In the genomic region with DNA sequence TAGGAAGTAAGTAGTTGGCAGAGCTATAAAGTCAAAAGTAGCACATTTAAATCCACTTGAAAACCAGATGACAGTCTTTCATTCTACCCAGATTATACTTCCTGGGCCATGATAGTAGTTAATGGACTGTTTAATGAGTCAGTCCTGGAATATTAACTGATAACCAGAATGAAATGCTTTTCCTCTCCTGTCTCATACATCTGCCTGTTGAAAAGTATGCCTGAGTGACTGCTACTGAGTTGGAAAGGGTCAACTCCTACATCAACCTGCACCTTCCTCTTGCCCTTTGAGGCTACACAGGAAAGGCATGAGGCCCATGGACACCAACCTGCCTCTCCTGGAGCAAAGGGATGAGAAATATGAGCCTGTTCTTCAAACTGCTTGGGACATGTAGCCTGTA, we compare ENCODE assay signal across 26 cellular contexts. TPM values are rescaled to one million over a fixed set of nuclear protein-coding genes. Genes with fewer than 3 reads are reported as not detected.
"Had no signal": no experiment of that assay in that cellular context is flagged by ENCODE, and none has a peak within 500 bp of the region (broad histone marks: within the 10 kb centered on the region; RNA-seq: fewer than 3 reads in every experiment).

No MANE protein-coding gene starts in this region.

- H3K9me3 Mint-ChIP-seq: activated B cell treated with CpG ODN at 0.5 μM for 24 hours; activated CD4-positive, alpha-beta memory T cell treated with anti-CD3 and anti-CD28 coated beads for 36 hours; activated CD4-positive, alpha-beta T cell treated with anti-CD3 and anti-CD28 coated beads, Interleukin-2, amount 10 ng/mL, durations not matched to agents 7 days and 5 days; activated naive CD4-positive, alpha-beta T cell treated with anti-CD3 and anti-CD28 coated beads for 36 hours; activated T-cell treated with anti-CD3 and anti-CD28 coated beads, Interleukin-2, amount 50 U/mL, for 4 hours; activated T-helper 17 cell treated with anti-CD3 and anti-CD28 coated beads, Interleukin-2, amount 50 U/mL, for 72 hours; brain; T-helper 1 cell treated with Interleukin-12 subunit alpha and Interleukin-12 subunit beta and Interleukin-4 antibody, amounts not matched to agents 30 μg/mL and 1 μg/mL, for 36 hours had no signal

- H3K4me3 ChIP-seq: K562, Peyer's patch had no signal

- ATAC-seq: activated T-cell treated with anti-CD3 and anti-CD28 coated beads, Interleukin-2, amount 50 U/mL, for 4 hours; activated T-helper 17 cell treated with anti-CD3 and anti-CD28 coated beads, Interleukin-2, amount 50 U/mL, for 72 hours; K562 had no signal

- H3K4me1 Mint-ChIP-seq: activated B cell treated with CpG ODN at 0.5 μM for 24 hours; activated CD4-positive, alpha-beta T cell treated with anti-CD3 and anti-CD28 coated beads, Interleukin-2, amount 10 ng/mL, durations not matched to agents 7 days and 5 days had no signal

- H3K4me1 ChIP-seq: Peyer's patch had no signal

- H3K27me3 Mint-ChIP-seq: activated B cell treated with CpG ODN at 0.5 μM for 24 hours, brain had no signal

- H3K36me3 ChIP-seq: Peyer's patch had no signal

- H3K27me3 ChIP-seq: Peyer's patch had no signal

- H3K27ac Mint-ChIP-seq: activated B cell treated with CpG ODN at 0.5 μM for 24 hours; activated CD4-positive, alpha-beta memory T cell treated with anti-CD3 and anti-CD28 coated beads for 36 hours; activated CD4-positive, alpha-beta T cell treated with anti-CD3 and anti-CD28 coated beads, Interleukin-2, amount 10 ng/mL, durations not matched to agents 7 days and 5 days; activated naive CD4-positive, alpha-beta T cell treated with anti-CD3 and anti-CD28 coated beads for 36 hours; activated naive CD8-positive, alpha-beta T cell; activated T-helper 17 cell treated with anti-CD3 and anti-CD28 coated beads, Interleukin-2, amount 50 U/mL, for 72 hours; T-helper 1 cell treated with Interleukin-12 subunit alpha and Interleukin-12 subunit beta and Interleukin-4 antibody, amounts not matched to agents 30 μg/mL and 1 μg/mL, for 36 hours had no signal

- H3K9me3 ChIP-seq: Peyer's patch had no signal

- H3K36me3 Mint-ChIP-seq: activated CD4-positive, alpha-beta memory T cell treated with anti-CD3 and anti-CD28 coated beads for 36 hours; activated naive CD8-positive, alpha-beta T cell; brain had no signal

- DNase-seq: activated B cell treated with CpG ODN at 0.5 μM for 24 hours; activated CD4-positive, alpha-beta memory T cell treated with anti-CD3 and anti-CD28 coated beads for 36 hours; activated CD4-positive, alpha-beta T cell treated with anti-CD3 and anti-CD28 coated beads, Interleukin-2, amount 10 ng/mL, durations not matched to agents 7 days and 5 days; activated CD8-positive, alpha-beta memory T cell treated with anti-CD3 and anti-CD28 coated beads for 24 hours; activated gamma-delta T cell; activated naive CD4-positive, alpha-beta T cell treated with anti-CD3 and anti-CD28 coated beads for 36 hours; activated T-cell treated with anti-CD3 and anti-CD28 coated beads, Interleukin-2, amount 50 U/mL, for 4 hours; amygdala; Karpas-422; MM.1S; NCI-H1105; NCI-H1436; NCI-H187; NCI-H2081; NCI-H446; NCI-H524; Peyer's patch; SHP77 treated with DMSO at 0.1 percent for 48 hours had no signal

- H3K27ac ChIP-seq: Peyer's patch, RWPE1 had no signal

- H3K4me3 Mint-ChIP-seq: activated B cell treated with CpG ODN at 0.5 μM for 24 hours; activated CD4-positive, alpha-beta memory T cell treated with anti-CD3 and anti-CD28 coated beads for 36 hours; activated CD4-positive, alpha-beta T cell treated with anti-CD3 and anti-CD28 coated beads, Interleukin-2, amount 10 ng/mL, durations not matched to agents 7 days and 5 days; activated naive CD4-positive, alpha-beta T cell treated with anti-CD3 and anti-CD28 coated beads for 36 hours; activated naive CD8-positive, alpha-beta T cell; activated T-cell treated with anti-CD3 and anti-CD28 coated beads, Interleukin-2, amount 50 U/mL, for 4 hours; activated T-helper 17 cell treated with anti-CD3 and anti-CD28 coated beads, Interleukin-2, amount 50 U/mL, for 72 hours; brain; T-helper 1 cell treated with Interleukin-12 subunit alpha and Interleukin-12 subunit beta and Interleukin-4 antibody, amounts not matched to agents 30 μg/mL and 1 μg/mL, for 36 hours had no signal

RNA-seq across cellular contexts. Expression of gene COX7B2, which starts 36.0 kb away (rescaled TPM):
- total RNA-seq: activated B cell treated with CpG ODN at 0.5 μM for 24 hours; activated CD4-positive, alpha-beta memory T cell treated with anti-CD3 and anti-CD28 coated beads for 36 hours; activated CD4-positive, alpha-beta T cell treated with anti-CD3 and anti-CD28 coated beads, Interleukin-2, amount 10 ng/mL, durations not matched to agents 7 days and 5 days; activated naive CD4-positive, alpha-beta T cell treated with anti-CD3 and anti-CD28 coated beads for 36 hours; activated T-cell treated with anti-CD3 and anti-CD28 coated beads, Interleukin-2, amount 50 U/mL, for 4 hours; activated T-helper 17 cell treated with anti-CD3 and anti-CD28 coated beads, Interleukin-2, amount 50 U/mL, for 72 hours; astrocyte; Peyer's patch had no signal

RNA-seq across cellular contexts. Expression of gene GABRA4, which starts 48.3 kb away (rescaled TPM):
- total RNA-seq: activated B cell treated with CpG ODN at 0.5 μM for 24 hours; activated CD4-positive, alpha-beta memory T cell treated with anti-CD3 and anti-CD28 coated beads for 36 hours; activated CD4-positive, alpha-beta T cell treated with anti-CD3 and anti-CD28 coated beads, Interleukin-2, amount 10 ng/mL, durations not matched to agents 7 days and 5 days; activated naive CD4-positive, alpha-beta T cell treated with anti-CD3 and anti-CD28 coated beads for 36 hours; activated T-cell treated with anti-CD3 and anti-CD28 coated beads, Interleukin-2, amount 50 U/mL, for 4 hours; activated T-helper 17 cell treated with anti-CD3 and anti-CD28 coated beads, Interleukin-2, amount 50 U/mL, for 72 hours; astrocyte; K562; SK-MEL-5 had no signal
